ENCODE assay signal across 21 cellular contexts in the genomic region with DNA sequence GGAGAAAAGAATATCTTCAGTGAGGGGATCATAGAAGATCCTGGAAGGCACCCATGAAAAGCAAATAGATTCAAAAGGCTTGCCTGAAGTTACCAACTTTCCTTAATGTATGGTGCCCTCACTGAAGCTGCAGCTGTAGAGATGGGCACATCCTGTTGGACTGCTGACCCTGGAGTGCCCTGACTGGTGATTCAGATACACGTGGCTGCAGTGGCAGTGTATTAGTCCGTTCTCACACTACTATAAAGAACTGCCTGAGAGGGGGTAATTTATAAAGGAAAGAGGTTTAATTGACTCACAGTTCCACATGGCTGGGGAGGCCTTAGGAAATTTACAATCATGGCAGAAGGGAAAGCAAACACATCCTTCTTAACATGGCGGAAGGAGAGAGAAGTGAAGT.
DNase-seq lines count a peak whose midpoint lies in the region; ATAC-seq and TF ChIP-seq lines count a peak whose summit lies in the region.
"Had no signal": no experiment of that assay in that cellular context is flagged by ENCODE, and none has a peak within 500 bp of the region (broad histone marks: within the 10 kb centered on the region; RNA-seq: fewer than 3 reads in every experiment).

No MANE protein-coding gene starts in this region.

- no TSS peak for BruUV-seq in IMR-90 (replicated peaks; lab: Mats Ljungman, UMichigan)

- no peak overlapping the region for H3K4me3 ChIP-seq in IMR-90 (ENCODE audit: insufficient read depth, low read depth, low read length)
- no peak overlapping the region for H3K4me3 ChIP-seq in astrocyte of the spinal cord (ENCODE audit: low read depth, low read length)
- H3K4me3 ChIP-seq: BLaER1 treated with 17β-estradiol and CSF1 and Interleukin-3, amounts not matched to agents 10 nM and 100 nM; cardiac muscle cell; Peyer's patch; thyroid gland had no signal

- H4K91ac ChIP-seq in IMR-90 (ENCODE audit: insufficient read depth, low read depth, low read length) = no peak overlapping the region

- H3K4me1 Mint-ChIP-seq in T-helper 17 cell = peaks cover 5% of the 10 kb centered on the region
- H3K4me1 Mint-ChIP-seq: activated B cell treated with CpG ODN at 0.5 μM for 24 hours; activated naive CD8-positive, alpha-beta T cell treated with anti-CD3 and anti-CD28 coated beads for 36 hours; neural crest cell; stimulated activated effector memory CD8-positive, alpha-beta T cell treated with anti-CD3 and anti-CD28 coated beads, Interleukin-12 subunit alpha, Interleukin-12 subunit beta, amount 100 ng/mL, for 72 hours had no signal

- no peak overlapping the region for H3K4me3 Mint-ChIP-seq in T-helper 17 cell
- H3K4me3 Mint-ChIP-seq: activated B cell treated with CpG ODN at 0.5 μM for 24 hours; activated naive CD8-positive, alpha-beta T cell treated with anti-CD3 and anti-CD28 coated beads for 36 hours; activated T-helper 1 cell treated with anti-CD3 and anti-CD28 coated beads, Interleukin-12 subunit alpha, Interleukin-12 subunit beta, Interleukin-2, Interleukin-4 antibody, amounts not matched to agents 30 ng/mL and 10 ng/mL and 1 ng/mL, durations not matched to agents 14 hours and 24 hours and 36 hours; neural crest cell; stimulated activated effector memory CD8-positive, alpha-beta T cell treated with anti-CD3 and anti-CD28 coated beads, Interleukin-12 subunit alpha, Interleukin-12 subunit beta, amount 100 ng/mL, for 72 hours had no signal

- peak overlapping the region; percentile 32; the same call in 1 of the 2 replicates for H3K4me2 ChIP-seq in IMR-90 (ENCODE audit: low read depth, low read length)
- H3K4me2 ChIP-seq: BLaER1 treated with 17β-estradiol and CSF1 and Interleukin-3, amounts not matched to agents 10 nM and 100 nM had no signal

- H3K27ac ChIP-seq in IMR-90 (ENCODE audit: insufficient read depth, low read length) = no peak overlapping the region
- no peak overlapping the region for H3K27ac ChIP-seq in caudate nucleus (ENCODE audit: low read depth, low read length)
- H3K27ac ChIP-seq: BLaER1 treated with 17β-estradiol and CSF1 and Interleukin-3, amounts not matched to agents 10 nM and 100 nM; cardiac muscle cell; Peyer's patch; thyroid gland had no signal

- TF ChIP-seq CTCF in IMR-90 (conservative IDR thresholded peaks at IDR 0.05; ENCODE audit: low read depth, low read length) (no peak), astrocyte of the spinal cord (IDR thresholded peaks at IDR 0.05; ENCODE audit: low read depth, low read length) (no peak)

- H3K9me1 ChIP-seq in IMR-90 (ENCODE audit: insufficient read depth, low read length) = peaks cover 8% of the 10 kb centered on the region

- H4K8ac ChIP-seq in IMR-90 (ENCODE audit: low read depth in 2 of 2, low read length in 2 of 2) = no peak overlapping the region

- TF ChIP-seq POLR2A in IMR-90 (IDR thresholded peaks at IDR 0.05; ENCODE audit: low read depth, low read length) = no peak

- peak overlapping the region; percentile 64; the same call in 1 of the 2 replicates for H2AK5ac ChIP-seq in IMR-90 (ENCODE audit: low read depth, low read length)

- no CpG with 5 or more reads among the region's 3 CpGs for WGBS in IMR-90 (ENCODE audit: extremely low coverage in 2 of 2, insufficient read length in 1 of 2), 2 experiments

- H3K79me1 ChIP-seq in IMR-90 (ENCODE audit: low read depth in 1 of 2, low read length in 2 of 2) = peaks cover 11 to 33% of the 10 kb centered on the region in 2 experiments

- intact Hi-C loops in IMR-90 (cut with micrococcal nuclease) = loop anchor here (10.0 kb wide), 1 partner anchor 371 kb away; a partner anchor contains a TSS
- intact Hi-C loops in left ventricle myocardium superior (cut with micrococcal nuclease) = loop anchor here (10.0 kb wide), 1 partner anchor 91 kb away; no protein-coding TSS in a partner anchor

- peaks cover 5% of the 10 kb centered on the region for H3K36me3 Mint-ChIP-seq in T-helper 17 cell (ENCODE audit: low read depth)
- H3K36me3 Mint-ChIP-seq: activated naive CD8-positive, alpha-beta T cell treated with anti-CD3 and anti-CD28 coated beads for 36 hours; stimulated activated effector memory CD8-positive, alpha-beta T cell treated with anti-CD3 and anti-CD28 coated beads, Interleukin-12 subunit alpha, Interleukin-12 subunit beta, amount 100 ng/mL, for 72 hours had no signal

- H2AK9ac ChIP-seq in IMR-90 (replicated peaks; ENCODE audit: low read depth, low read length, poor library complexity) = no peak overlapping the region

- H2BK20ac ChIP-seq in IMR-90 (ENCODE audit: low read depth, low read length) = no peak overlapping the region

- H2BK15ac ChIP-seq in IMR-90 (ENCODE audit: low read depth, low read length) = no peak overlapping the region

- H3K4ac ChIP-seq in IMR-90 (ENCODE audit: low read depth, low read length) = no peak overlapping the region

- in situ Hi-C loops in IMR-90 (cut with MboI; ENCODE audit: low sequenced_read_pairs) = no loop called here
- in situ Hi-C loops in astrocyte of the spinal cord (cut with HindIII; ENCODE audit: low sequenced_read_pairs) = no loop called here

- H3K36me3 ChIP-seq in IMR-90 (ENCODE audit: control insufficient read depth, insufficient read depth, low read length) = peaks cover 52% of the 10 kb centered on the region
- H3K36me3 ChIP-seq: BLaER1 treated with 17β-estradiol and CSF1 and Interleukin-3, amounts not matched to agents 10 nM and 100 nM; cardiac muscle cell had no signal

- dilution Hi-C loops in IMR-90 (cut with HindIII; ENCODE audit: low sequenced_read_pairs, unreplicated experiment) = no loop called here

- peaks cover 21% of the 10 kb centered on the region for H4K20me1 ChIP-seq in IMR-90 (ENCODE audit: insufficient read depth, low read length)
- H4K20me1 ChIP-seq: BLaER1 treated with 17β-estradiol and CSF1 and Interleukin-3, amounts not matched to agents 10 nM and 100 nM had no signal

- no peak overlapping the region for H2BK120ac ChIP-seq in IMR-90 (ENCODE audit: low read depth, low read length)

- H3K9ac ChIP-seq in IMR-90 (ENCODE audit: low read depth, low read length) = no peak overlapping the region
- H3K9ac ChIP-seq: BLaER1 treated with 17β-estradiol and CSF1 and Interleukin-3, amounts not matched to agents 10 nM and 100 nM had no signal

- no peak overlapping the region for H2AFZ ChIP-seq in IMR-90 (replicated peaks; ENCODE audit: low read length, poor library complexity)

- ATAC-seq in IMR-90 (ENCODE audit: low read depth) (peak; percentile 40; the same call in 1 of the 2 replicates), T-helper 17 cell (no peak), left ventricle myocardium superior (no peak)
- ATAC-seq: stimulated activated effector memory CD8-positive, alpha-beta T cell treated with anti-CD3 and anti-CD28 coated beads, Interleukin-12 subunit alpha, Interleukin-12 subunit beta, amount 100 ng/mL, for 72 hours had no signal

- no peaks in the 10 kb centered on the region for H3K9me3 ChIP-seq in IMR-90 (ENCODE audit: control insufficient read depth, insufficient read depth, low read length)
- no peaks in the 10 kb centered on the region for H3K9me3 ChIP-seq in T-helper 17 cell (ENCODE audit: control insufficient read depth, low read length, poor library complexity, severe bottlenecking)
- H3K9me3 ChIP-seq: Peyer's patch, thyroid gland had no signal

- H3K27ac Mint-ChIP-seq in T-helper 17 cell = no peak overlapping the region
- H3K27ac Mint-ChIP-seq: activated B cell treated with CpG ODN at 0.5 μM for 24 hours; activated naive CD8-positive, alpha-beta T cell treated with anti-CD3 and anti-CD28 coated beads for 36 hours; activated T-helper 1 cell treated with anti-CD3 and anti-CD28 coated beads, Interleukin-12 subunit alpha, Interleukin-12 subunit beta, Interleukin-2, Interleukin-4 antibody, amounts not matched to agents 30 ng/mL and 10 ng/mL and 1 ng/mL, durations not matched to agents 14 hours and 24 hours and 36 hours; stimulated activated effector memory CD8-positive, alpha-beta T cell treated with anti-CD3 and anti-CD28 coated beads, Interleukin-12 subunit alpha, Interleukin-12 subunit beta, amount 100 ng/mL, for 72 hours had no signal

- DNase-seq in A172 (ENCODE audit: low spot score) = peak; percentile 81
- peak; percentile 63 for DNase-seq in IMR-90
- peak; percentile 42 for DNase-seq in astrocyte of the spinal cord (ENCODE audit: low read depth, low spot score)
- peak; percentile 67 for DNase-seq in iris pigment epithelial cell (ENCODE audit: low read depth)
- DNase-seq in T-helper 17 cell = no peak
- no peak for DNase-seq in caudate nucleus (lab: John Stamatoyannopoulos, UW)
- DNase-seq in NCI-H1048 (lab: John Stamatoyannopoulos, UW) = no peak
- no peak for DNase-seq in left ventricle myocardium superior
- DNase-seq: 8988T; activated B cell treated with CpG ODN at 0.5 μM for 24 hours; activated naive CD8-positive, alpha-beta T cell treated with anti-CD3 and anti-CD28 coated beads for 36 hours; DMS 273 treated with DMSO at 0.1 percent for 48 hours; left cardiac atrium; NCI-H146; Peyer's patch; thyroid gland had no signal

- TF ChIP-seq RAD21 in IMR-90 (IDR thresholded peaks at IDR 0.05; ENCODE audit: low read length) = no peak

- no peak overlapping the region for H3K56ac ChIP-seq in IMR-90 (ENCODE audit: extremely low read depth, insufficient read depth, low read length)

- H3K27me3 Mint-ChIP-seq in T-helper 17 cell = peaks cover 50% of the 10 kb centered on the region

- H3K4me1 ChIP-seq in IMR-90 (ENCODE audit: control insufficient read depth, insufficient read depth, low read length) = peaks cover 15% of the 10 kb centered on the region
- H3K4me1 ChIP-seq: BLaER1 treated with 17β-estradiol and CSF1 and Interleukin-3, amounts not matched to agents 10 nM and 100 nM; Peyer's patch; thyroid gland had no signal

- H4K5ac ChIP-seq in IMR-90 (ENCODE audit: low read depth, low read length) = no peak overlapping the region

- H2BK5ac ChIP-seq in IMR-90 (ENCODE audit: low read depth, low read length, poor library complexity, severe bottlenecking) = peak overlapping the region; percentile 72

- peak overlapping the region; percentile 73; the same call in 1 of the 2 replicates for H3K18ac ChIP-seq in IMR-90 (ENCODE audit: low read depth, low read length)

- no peaks in the 10 kb centered on the region for H3K27me3 ChIP-seq in IMR-90 (ENCODE audit: control insufficient read depth, insufficient read depth, low read length)
- H3K27me3 ChIP-seq: BLaER1 treated with 17β-estradiol and CSF1 and Interleukin-3, amounts not matched to agents 10 nM and 100 nM; cardiac muscle cell; Peyer's patch; thyroid gland had no signal

- POLR2A ChIA-PET in IMR-90 (lab: Charles Lee; ENCODE audit: unreplicated experiment) = no interaction called here

- peak overlapping the region; percentile 53; the same call in 1 of the 2 replicates for H3K14ac ChIP-seq in IMR-90 (replicated peaks; ENCODE audit: low read depth, low read length)

- no peak overlapping the region; the same call in 1 of the 2 replicates for H3K23ac ChIP-seq in IMR-90 (ENCODE audit: low read depth, low read length)

- CTCF ChIA-PET in IMR-90 (lab: Yijun Ruan, JAX) = interaction anchor here (0.6 kb wide), 1 partner anchor 43 kb away, joined by 5 read pairs; no protein-coding TSS in a partner anchor

Comparison
In these comparisons a context has a peak if more than half of its experiments do, and no peak if none do; other contexts are left out.
1. DNase-seq: peak in A172 (single experiment), IMR-90 (single experiment), astrocyte of the spinal cord (single experiment) and iris pigment epithelial cell (single experiment); none in T-helper 17 cell (0 of 3), caudate nucleus (0 of 61), NCI-H1048 (single experiment) and left ventricle myocardium superior (single experiment).